Comparison of ENCODE assay signal across 20 cellular contexts in genomic region chr1:42145190-42145716, GRCh38. TPM values are rescaled to one million over a fixed set of nuclear protein-coding genes. Genes with fewer than 3 reads are reported as not detected.
"Had no signal": no experiment of that assay in that cellular context is flagged by ENCODE, and none has a peak within 500 bp of the region (broad histone marks: within the 10 kb centered on the region; RNA-seq: fewer than 3 reads in every experiment).

No MANE protein-coding gene starts in this region.

- H3K4me3 ChIP-seq: esophagus muscularis mucosa, lung, transverse colon had no signal

- H3K36me3 Mint-ChIP-seq: brain; naive B cell; stimulated activated naive B cell treated with anti-CD40 and anti-IgM and Interleukin-4, amounts not matched to agents 10 μg/mL and 1 μg/mL and 100 μg/mL, for 72 hours; WTC11 had no signal

- H3K4me1 Mint-ChIP-seq: naive B cell, WTC11 had no signal

- H3K9me3 Mint-ChIP-seq: activated CD4-positive, alpha-beta T cell treated with anti-CD3 and anti-CD28 coated beads, Interleukin-2, amount 10 ng/mL, durations not matched to agents 24 days and 14 days; naive B cell; stimulated activated naive B cell treated with anti-CD40 and anti-IgM and Interleukin-4, amounts not matched to agents 10 μg/mL and 1 μg/mL and 100 μg/mL, for 72 hours; WTC11 had no signal

- ATAC-seq: left colon; stimulated activated naive B cell treated with anti-CD40 and anti-IgM and Interleukin-4, amounts not matched to agents 10 μg/mL and 1 μg/mL and 100 μg/mL, for 72 hours had no signal

- H3K36me3 ChIP-seq: esophagus muscularis mucosa, transverse colon had no signal

- H3K4me3 Mint-ChIP-seq: activated CD4-positive, alpha-beta T cell treated with anti-CD3 and anti-CD28 coated beads, Interleukin-2, amount 10 ng/mL, durations not matched to agents 24 days and 14 days; stimulated activated naive B cell treated with anti-CD40 and anti-IgM and Interleukin-4, amounts not matched to agents 10 μg/mL and 1 μg/mL and 100 μg/mL, for 72 hours; WTC11 had no signal

- H3K27ac Mint-ChIP-seq: activated CD4-positive, alpha-beta T cell treated with anti-CD3 and anti-CD28 coated beads, Interleukin-2, amount 10 ng/mL, durations not matched to agents 24 days and 14 days; naive B cell; stimulated activated naive B cell treated with anti-CD40 and anti-IgM and Interleukin-4, amounts not matched to agents 10 μg/mL and 1 μg/mL and 100 μg/mL, for 72 hours; WTC11 had no signal

- DNase-seq: activated CD4-positive, alpha-beta T cell treated with anti-CD3 and anti-CD28 coated beads, Interleukin-2, amount 10 ng/mL, durations not matched to agents 24 days and 14 days; activated naive CD4-positive, alpha-beta T cell treated with anti-CD3 and anti-CD28 coated beads, Interleukin-2, amount 50 U/mL, for 16 hours; activated T-cell treated with anti-CD3 and anti-CD28 coated beads for 4 hours; cerebellar nuclear complex; left colon; midbrain; naive B cell; stimulated activated CD4-positive, alpha-beta T cell treated with anti-CD3 and anti-CD28 coated beads, Interleukin-1b, Interleukin-23, amount 100 ng/mL, for 48 hours; stimulated activated naive B cell treated with anti-CD40 and anti-IgM and Interleukin-4, amounts not matched to agents 10 μg/mL and 1 μg/mL and 100 μg/mL, for 72 hours; substantia nigra; T-helper 1 cell; transverse colon had no signal

RNA-seq across cellular contexts. Expression of gene GUCA2B, which starts 8.0 kb away (rescaled TPM):
- total RNA-seq: activated CD4-positive, alpha-beta T cell treated with anti-CD3 and anti-CD28 coated beads, Interleukin-2, amount 10 ng/mL, durations not matched to agents 24 days and 14 days; activated CD8-positive, alpha-beta memory T cell treated with anti-CD3 and anti-CD28 coated beads for 36 hours; dermis microvascular lymphatic vessel endothelial cell; esophagus muscularis mucosa; fibroblast of villous mesenchyme; lung; posterior vena cava; WTC11 had no signal

RNA-seq across cellular contexts. Expression of gene GUCA2A, which starts 19.3 kb away (rescaled TPM):
- total RNA-seq: activated CD4-positive, alpha-beta T cell treated with anti-CD3 and anti-CD28 coated beads, Interleukin-2, amount 10 ng/mL, durations not matched to agents 24 days and 14 days; activated CD8-positive, alpha-beta memory T cell treated with anti-CD3 and anti-CD28 coated beads for 36 hours; dermis microvascular lymphatic vessel endothelial cell; esophagus muscularis mucosa; fibroblast of villous mesenchyme; lung; posterior vena cava; WTC11 had no signal
